8 cellular contexts compared by ENCODE assay signal in the genomic region with DNA sequence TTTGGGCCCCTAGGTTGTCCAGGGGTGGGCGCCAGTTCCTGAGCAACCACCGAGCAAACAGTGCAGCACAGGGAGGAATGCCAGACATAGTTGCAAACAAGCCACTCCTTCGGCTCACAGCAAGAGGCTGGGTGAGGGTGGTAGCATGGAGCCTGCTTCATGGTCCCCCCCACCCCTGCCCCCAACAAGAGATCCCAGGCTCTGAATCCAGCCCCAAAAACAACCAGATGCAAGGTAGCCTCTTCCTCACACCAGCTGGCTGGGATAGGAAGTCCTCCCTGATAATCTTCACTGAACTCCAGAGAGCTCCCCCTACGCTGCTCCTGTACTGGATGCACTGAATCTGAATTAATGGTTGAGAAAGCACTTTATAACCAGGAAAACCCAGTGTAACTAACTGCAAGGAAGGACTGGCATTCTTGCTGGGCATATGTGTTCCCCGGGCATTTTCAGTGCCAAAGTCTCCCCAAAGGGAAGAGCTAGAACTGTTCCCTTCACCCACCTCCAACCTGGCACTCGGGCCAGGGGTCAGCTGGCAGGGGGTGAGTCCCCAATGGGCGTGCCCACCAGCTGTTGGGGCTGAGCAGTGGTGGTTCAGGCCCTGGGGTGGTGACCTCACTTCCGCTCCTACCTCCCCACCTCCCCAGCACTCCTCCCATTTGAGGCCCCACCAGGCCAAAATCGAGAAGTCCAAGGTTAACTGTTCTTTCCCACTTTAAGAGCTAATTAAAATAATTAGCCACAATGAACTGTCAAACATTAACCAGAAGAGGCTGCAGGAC. TPM values are rescaled to one million over a fixed set of nuclear protein-coding genes. Genes with fewer than 3 reads are reported as not detected.
A peak's percentile ranks its signal among the peaks of the same experiment; 100 is the strongest.
DNase-seq lines count a peak whose midpoint lies in the region; ATAC-seq, FAIRE-seq and TF ChIP-seq lines count a peak whose summit lies in the region.

No MANE protein-coding gene starts in this region.

- H3K27ac ChIP-seq in H1 (ENCODE audit: low read depth, low read length) (no peak overlapping the region), neutrophil (peak overlapping the region; percentile 97), caudate nucleus (ENCODE audit: low read depth, low read length) (no peak overlapping the region)

- no peak; a peak in 1 of 4 replicates for TF ChIP-seq RAD21 in H1 (IDR thresholded peaks at IDR 0.05 in 1 of 2, conservative IDR thresholded peaks at IDR 0.05 in 1 of 2; ENCODE audit: low read depth in 2 of 2, low read length in 2 of 2)

- H3K4me1 ChIP-seq in H1 (replicated peaks in 1 of 4; ENCODE audit: control insufficient read depth in 3 of 4, insufficient read depth in 4 of 4, low read length in 3 of 4) (peaks cover 0 to 15% (median 0%) of the 10 kb centered on the region in 4 experiments; a peak in 3 of 7 replicates), neutrophil (ENCODE audit: control insufficient read depth in 1 of 2, insufficient read depth in 1 of 2, low read depth in 1 of 2, low read length in 1 of 2) (peaks cover 53 to 58% of the 10 kb centered on the region in 2 experiments)

- H4K5ac ChIP-seq in H1 (ENCODE audit: insufficient read length, low read depth, low read length) = no peak overlapping the region

- H3K79me2 ChIP-seq in H1 (ENCODE audit: control insufficient read depth in 1 of 2, insufficient read depth in 2 of 2, low read length in 2 of 2) = no peaks in the 10 kb centered on the region

- H4K20me1 ChIP-seq in H1 (replicated peaks in 1 of 2; ENCODE audit: control insufficient read depth in 1 of 2, insufficient read depth in 2 of 2, low read length in 2 of 2) = peaks cover 0 to 4% of the 10 kb centered on the region in 2 experiments

- H2BK15ac ChIP-seq in H1 (ENCODE audit: low read length) = no peak overlapping the region

- H2BK12ac ChIP-seq in H1 (ENCODE audit: low read depth, low read length) = no peak overlapping the region

- H3K14ac ChIP-seq in H1 (ENCODE audit: insufficient read length) = no peak overlapping the region

- CTCF ChIA-PET in H1 (lab: Charles Lee; ENCODE audit: partially characterized antibody) = interaction anchor here (0.6 to 2.8 kb wide), 10 partner anchors 11 to 285 kb away, joined by 3 to 12 read pairs (median 4); no protein-coding TSS in a partner anchor
- CTCF ChIA-PET in HEK293T (lab: Yijun Ruan, JAX) = interaction anchor here (1.4 kb wide), 1 partner anchor 9 kb away, joined by 3 read pairs; no protein-coding TSS in a partner anchor

- H3K79me1 ChIP-seq in H1 (ENCODE audit: low read depth, low read length) = no peaks in the 10 kb centered on the region

- H3K4me3 ChIP-seq in H1 (ENCODE audit: extremely low read depth in 1 of 4, insufficient read depth in 2 of 4, low read depth in 3 of 4, low read length in 4 of 4) (peak overlapping the region in 2 of 4 experiments; percentile 10 to 58; a peak in 2 of 8 replicates), neutrophil (ENCODE audit: low read depth in 1 of 2, low read length in 1 of 2) (peak overlapping the region; percentile 70 to 84)

- H3K27me3 ChIP-seq in H1 (replicated peaks in 1 of 4; ENCODE audit: control insufficient read depth in 3 of 4, extremely low read depth in 1 of 4, insufficient read depth in 3 of 4, low read length in 3 of 4) (peaks cover 20 to 37% (median 32%) of the 10 kb centered on the region in 4 experiments), neutrophil (no peaks in the 10 kb centered on the region)

- POLR2A ChIA-PET in H1 (lab: Charles Lee; ENCODE audit: partially characterized antibody) (no interaction called here), HEK293T (lab: Yijun Ruan, JAX) (interaction anchor here (0.7 kb wide), 1 partner anchor 10 kb away, joined by 3 read pairs; no protein-coding TSS in a partner anchor)

- WGBS in H1 (ENCODE audit: extremely low coverage in 1 of 2, insufficient coverage in 1 of 2, insufficient read length in 1 of 2, insufficient replicate concordance in 2 of 2, low coverage in 1 of 2, low lambda C conversion rate in 2 of 2, missing lambda C conversion rate in 1 of 2), 2 experiments = 54% methylated on average over 3 of the region's 9 CpGs; no CpG with 5 or more reads in 1 of the 2 experiments

- H2AFZ ChIP-seq in H1 (ENCODE audit: low read length) = no peak overlapping the region

- TF ChIP-seq POLR2A in H1 (IDR thresholded peaks at IDR 0.05; ENCODE audit: control extremely low read depth in 1 of 2, low read depth in 2 of 2, low read length in 2 of 2) = no peak

- no peak overlapping the region for H2BK20ac ChIP-seq in H1 (ENCODE audit: low read length)

- H3K23ac ChIP-seq in H1 (ENCODE audit: insufficient read length) = no peak overlapping the region

- no peak for TF ChIP-seq CTCF in H1 (IDR thresholded peaks at IDR 0.05; ENCODE audit: control extremely low read depth in 1 of 3, insufficient read depth in 1 of 3, low read depth in 1 of 3, low read length in 3 of 3)
- no peak for TF ChIP-seq CTCF in neutrophil (IDR thresholded peaks at IDR 0.05)

- H2AK5ac ChIP-seq in H1 (ENCODE audit: low read depth, low read length) = no peak overlapping the region

- H3K56ac ChIP-seq in H1 (replicated peaks; ENCODE audit: insufficient read length, low read depth, low read length) = no peak overlapping the region

- no peak overlapping the region for H2BK5ac ChIP-seq in H1 (ENCODE audit: low read depth, low read length)

- H3K36me3 ChIP-seq in H1 (ENCODE audit: control insufficient read depth in 2 of 4, insufficient read depth in 4 of 4, low read length in 3 of 4) (peaks cover 0 to 3% (median 0%) of the 10 kb centered on the region in 4 experiments; a peak in 1 of 8 replicates), neutrophil (no peaks in the 10 kb centered on the region)

- H4K91ac ChIP-seq in H1 (replicated peaks; ENCODE audit: insufficient read length, low read length) = no peak overlapping the region

- no peak overlapping the region for H3K9ac ChIP-seq in H1 (replicated peaks in 1 of 4; ENCODE audit: extremely low read depth in 1 of 4, low read depth in 3 of 4, low read length in 3 of 4)

- no peak for FAIRE-seq in H1 (lab: Jason Lieb, UNC)

- H3K9me3 ChIP-seq in H1 (ENCODE audit: insufficient read depth in 2 of 2, low read depth in 1 of 2, low read length in 1 of 2) = no peaks in the 10 kb centered on the region
- H3K9me3 ChIP-seq in neutrophil = no peaks in the 10 kb centered on the region

- peak; percentile 32 for DNase-seq in GF-D8 (lab: John Stamatoyannopoulos, UW)
- peak; percentile 30 for DNase-seq in SW480 (ENCODE audit: low spot score)
- DNase-seq in H1 (ENCODE audit: low read depth in 1 of 2, low spot score in 2 of 2) = no peak
- DNase-seq in HEK293T (ENCODE audit: extremely low spot score) = no peak
- no peak for DNase-seq in caudate nucleus (lab: John Stamatoyannopoulos, UW)

- no peak overlapping the region; the same call in 1 of the 2 replicates for H3K18ac ChIP-seq in H1 (ENCODE audit: extremely low read depth, low read length)

- no peak overlapping the region for H4K8ac ChIP-seq in H1 (ENCODE audit: extremely low read depth, insufficient read depth, low read length)

- no peak overlapping the region for H3K4ac ChIP-seq in H1 (replicated peaks; ENCODE audit: insufficient read length, low read depth, low read length)

- peak overlapping the region; percentile 61 to 82; a peak in 3 of 4 replicates for H3K4me2 ChIP-seq in H1 (ENCODE audit: insufficient read depth in 1 of 2, low read depth in 2 of 2, low read length in 2 of 2)

- no peak for TF ChIP-seq EP300 in H1 (IDR thresholded peaks at IDR 0.05; ENCODE audit: borderline replicate concordance in 1 of 2, low read depth in 2 of 2, low read length in 2 of 2)

- H2BK120ac ChIP-seq in H1 (replicated peaks; ENCODE audit: low read depth, low read length) = no peak overlapping the region

- peaks cover 2% of the 10 kb centered on the region; the same call in 1 of the 2 replicates for H3K23me2 ChIP-seq in H1 (ENCODE audit: low read depth, low read length)

- ATAC-seq in GM19467 (IDR thresholded peaks at IDR 0.05; ENCODE audit: unreplicated experiment) (peak; percentile 55), HG03460 (IDR thresholded peaks at IDR 0.05; ENCODE audit: unreplicated experiment) (peak; percentile 81)

TF ChIP-seq in H1, 55 proteins besides CTCF, POLR2A, EP300 and RAD21 (continues in another document):
- TF ChIP-seq FOSL1 (IDR thresholded peaks at IDR 0.05; ENCODE audit: insufficient read depth, low read depth, low read length) (no peak), SAP30 (IDR thresholded peaks at IDR 0.05; ENCODE audit: insufficient read depth, insufficient replicate concordance, low read length) (no peak)

TF ChIP-seq in HEK293T, 16 proteins besides CTCF, POLR2A, EP300 and RAD21 (continues in another document):
- no peak for TF ChIP-seq FOXK2 (IDR thresholded peaks at IDR 0.05)
- no peak for TF ChIP-seq FOXA1 (IDR thresholded peaks at IDR 0.05)
- no peak for TF ChIP-seq LEF1 (IDR thresholded peaks at IDR 0.05; ENCODE audit: borderline replicate concordance)
- TF ChIP-seq ARNT (IDR thresholded peaks at IDR 0.05) = no peak
- TF ChIP-seq ELF4 (IDR thresholded peaks at IDR 0.05) = no peak
- no peak for TF ChIP-seq CTBP1 (IDR thresholded peaks at IDR 0.05; ENCODE audit: borderline replicate concordance)
- no peak for TF ChIP-seq FOXM1 (IDR thresholded peaks at IDR 0.05; ENCODE audit: borderline replicate concordance)

RNA-seq across cellular contexts. Expression of a gene that starts 1.5 kb away (rescaled TPM):
- 1.8 and 2.3 TPM in 2 replicates for total RNA-seq in H1 (2021; fragmentation: NEBNext Ultra II Directional; extraction: Animal tissue kit (Norgen Biotek cat#: 25700))
- polyA plus RNA-seq in H1 (2011; rRNA removed) = 2.0 and 2.2 TPM in 2 replicates
- 1.1 TPM for polyA plus RNA-seq in H1 (2011; cell fraction: cytosol; rRNA removed)
- polyA plus RNA-seq in H1 (2011; cell fraction: nucleus; rRNA removed) = 1.8 TPM
- polyA plus RNA-seq in H1 (2012, experiment 1 of 2) = 1.4 to 2.3 TPM (median 2.0 TPM) in 4 replicates
- 1.2 TPM for polyA plus RNA-seq in H1 (2012, experiment 2 of 2)
- 0.63 TPM for polyA plus RNA-seq in H1 (2013, experiment 1 of 2)
- polyA plus RNA-seq in H1 (2013, experiment 2 of 2) = 0.85 TPM
- 2.2 TPM in 2 replicates for polyA minus RNA-seq in H1 (2011; rRNA and poly(A)+ RNA removed)
- polyA minus RNA-seq in H1 (2011; cell fraction: cytosol; rRNA and poly(A)+ RNA removed) = 1.8 TPM
- polyA minus RNA-seq in H1 (2011; cell fraction: nucleus; rRNA and poly(A)+ RNA removed) = 0.90 TPM

RNA-seq across cellular contexts. Expression of a gene that starts 56.8 kb away (rescaled TPM):
- 52.8 and 55.4 TPM in 2 replicates for total RNA-seq in H1 (2021; fragmentation: NEBNext Ultra II Directional; extraction: Animal tissue kit (Norgen Biotek cat#: 25700))
- 23.7 and 34.1 TPM in 2 replicates for polyA plus RNA-seq in H1 (2011; rRNA removed)
- 44.8 TPM for polyA plus RNA-seq in H1 (2011; cell fraction: cytosol; rRNA removed)
- polyA plus RNA-seq in H1 (2011; cell fraction: nucleus; rRNA removed) = 31.9 TPM
- 55.8 to 58.1 TPM (median 57.1 TPM) in 4 replicates for polyA plus RNA-seq in H1 (2012, experiment 1 of 2)
- polyA plus RNA-seq in H1 (2012, experiment 2 of 2) = 11.7 TPM
- 44.0 TPM for polyA plus RNA-seq in H1 (2013, experiment 1 of 2)
- polyA plus RNA-seq in H1 (2013, experiment 2 of 2) = 45.9 TPM
- polyA minus RNA-seq in H1 (2011; rRNA and poly(A)+ RNA removed) = 21.8 and 26.4 TPM in 2 replicates
- polyA minus RNA-seq in H1 (2011; cell fraction: cytosol; rRNA and poly(A)+ RNA removed) = 13.0 TPM
- polyA minus RNA-seq in H1 (2011; cell fraction: nucleus; rRNA and poly(A)+ RNA removed) = 10.6 TPM

Comparison
In these comparisons a context has a peak if more than half of its experiments do, and no peak if none do; other contexts are left out.
1. DNase-seq: peak in GF-D8 (single experiment) and SW480 (single experiment); none in H1 (0 of 2), HEK293T (single experiment) and caudate nucleus (0 of 61).